ENCODE assay signal across 1 cellular context in genomic region chrX:93594780-93595179, GRCh38.
TF ChIP-seq lines count a peak whose summit lies in the region.

No MANE protein-coding gene starts in this region.

TF ChIP-seq in H1, 55 proteins besides CTCF, POLR2A, EP300 and RAD21 (continued from another document):
- TF ChIP-seq CHD7 (IDR thresholded peaks at IDR 0.05; ENCODE audit: insufficient replicate concordance, low read length) (no peak), RNF2 (IDR thresholded peaks at IDR 0.05; ENCODE audit: borderline replicate concordance, low read depth, low read length, missing control alignments, poor library complexity, severe bottlenecking) (no peak), USF2 (IDR thresholded peaks at IDR 0.05; ENCODE audit: low read length) (no peak), GABPA (IDR thresholded peaks at IDR 0.05; ENCODE audit: borderline replicate concordance, insufficient read depth, low read length) (no peak), SAP30 (IDR thresholded peaks at IDR 0.05; ENCODE audit: insufficient read depth, insufficient replicate concordance, low read length) (no peak)
